21 cellular contexts compared by ENCODE assay signal in genomic region chr16:11535494-11535893, GRCh38. TPM values are rescaled to one million over a fixed set of nuclear protein-coding genes. Genes with fewer than 3 reads are reported as not detected.
DNase-seq lines count a peak whose midpoint lies in the region; ATAC-seq, FAIRE-seq and TF ChIP-seq lines count a peak whose summit lies in the region.
"Had no signal": no experiment of that assay in that cellular context is flagged by ENCODE, and none has a peak within 500 bp of the region (broad histone marks: within the 10 kb centered on the region; RNA-seq: fewer than 3 reads in every experiment).

No MANE protein-coding gene starts in this region.

- no peak overlapping the region for H2AFZ ChIP-seq in keratinocyte (ENCODE audit: control insufficient read depth, low read length)

- FAIRE-seq in keratinocyte (lab: Jason Lieb, UNC) = peak; percentile 64
- FAIRE-seq: D721Med, HTR-8/SVneo had no signal

- dilution Hi-C loops in keratinocyte (cut with MboI; ENCODE audit: extremely low pct_ligation_motif_present, low sequenced_read_pairs) = no loop called here

- H3K79me2 ChIP-seq in keratinocyte (ENCODE audit: control insufficient read depth, insufficient read depth, low read length) = no peaks in the 10 kb centered on the region

- H3K4me1 Mint-ChIP-seq in type B pancreatic cell (ENCODE audit: unreplicated experiment) = no peaks in the 10 kb centered on the region
- H3K4me1 Mint-ChIP-seq in activated T-helper 17 cell treated with anti-CD3 and anti-CD28 coated beads, Interleukin-2, amount 50 U/mL, for 72 hours = no peaks in the 10 kb centered on the region

- H3K9ac ChIP-seq in keratinocyte (ENCODE audit: control insufficient read depth, extremely low read depth, insufficient read depth, low read length) = no peak overlapping the region

- no peaks in the 10 kb centered on the region for H3K36me3 Mint-ChIP-seq in type B pancreatic cell
- no peaks in the 10 kb centered on the region for H3K36me3 Mint-ChIP-seq in activated T-helper 17 cell treated with anti-CD3 and anti-CD28 coated beads, Interleukin-2, amount 50 U/mL, for 72 hours (ENCODE audit: low read depth)

- no peaks in the 10 kb centered on the region for H3K27me3 ChIP-seq in keratinocyte (ENCODE audit: control insufficient read depth, extremely low read depth, insufficient read depth, low read length)
- H3K27me3 ChIP-seq: adrenal gland, gastroesophageal sphincter, tibial nerve had no signal

- no peaks in the 10 kb centered on the region for H4K20me1 ChIP-seq in keratinocyte (ENCODE audit: control insufficient read depth, extremely low read depth, insufficient read depth, low read length)

- no peaks in the 10 kb centered on the region for H3K36me3 ChIP-seq in keratinocyte (ENCODE audit: control insufficient read depth in 2 of 2, extremely low read depth in 1 of 2, insufficient read depth in 2 of 2, low read length in 2 of 2)
- H3K36me3 ChIP-seq: adrenal gland, gastroesophageal sphincter, HAP-1, tibial nerve had no signal

- TF ChIP-seq CTCF in keratinocyte (optimal IDR thresholded peaks at IDR 0.05 in 1 of 3, IDR thresholded peaks at IDR 0.05 in 1 of 3, conservative IDR thresholded peaks at IDR 0.05 in 1 of 3; ENCODE audit: extremely low read depth in 1 of 3, insufficient read depth in 2 of 3, low read length in 3 of 3) = no peak
- TF ChIP-seq CTCF in type B pancreatic cell (conservative IDR thresholded peaks at IDR 0.05) = no peak

- H3K9me3 ChIP-seq in keratinocyte (ENCODE audit: control insufficient read depth, low read depth, low read length) = no peaks in the 10 kb centered on the region
- H3K9me3 ChIP-seq: adrenal gland, gastroesophageal sphincter, HAP-1, tibial nerve had no signal

- ATAC-seq in SK-N-SH treated with all-trans-retinoic acid at 6 μM for 48 hours = no peak
- ATAC-seq in activated T-helper 17 cell treated with anti-CD3 and anti-CD28 coated beads, Interleukin-2, amount 50 U/mL, for 72 hours (replicated peaks) = no peak
- ATAC-seq: gastroesophageal sphincter had no signal

- H3K27ac Mint-ChIP-seq in type B pancreatic cell = peak overlapping the region; percentile 89
- H3K27ac Mint-ChIP-seq in activated T-helper 17 cell treated with anti-CD3 and anti-CD28 coated beads, Interleukin-2, amount 50 U/mL, for 72 hours = no peak overlapping the region
- H3K27ac Mint-ChIP-seq: activated T-helper 2 cell treated with anti-CD3 and anti-CD28 coated beads, Interferon-gamma antibody, Interleukin-2, Interleukin-4, amounts not matched to agents 10 μg/mL and 5 μg/mL and 100 μg/mL, durations not matched to agents 14 hours and 24 hours and 36 hours had no signal

- H3K4me3 Mint-ChIP-seq in type B pancreatic cell = peak overlapping the region; percentile 46
- no peak overlapping the region for H3K4me3 Mint-ChIP-seq in activated T-helper 17 cell treated with anti-CD3 and anti-CD28 coated beads, Interleukin-2, amount 50 U/mL, for 72 hours

- DNase-seq in NCI-H748 (lab: John Stamatoyannopoulos, UW; ENCODE audit: unreplicated experiment) (peak; percentile 25), NCI-H748 treated with DMSO at 0.1 percent for 48 hours (lab: John Stamatoyannopoulos, UW) (no peak), NCI-H774 (lab: John Stamatoyannopoulos, UW) (peak; percentile 3), keratinocyte (ENCODE audit: low read depth, low spot score) (peak; percentile 25), type B pancreatic cell (ENCODE audit: extremely low spot score, unreplicated experiment) (no peak), CD1c-positive myeloid dendritic cell (ENCODE audit: extremely low spot score) (no peak)
- DNase-seq: activated CD8-positive, alpha-beta memory T cell treated with anti-CD3 and anti-CD28 coated beads for 24 hours; adrenal gland; GF-D8; midbrain; nucleus accumbens had no signal

- no peak overlapping the region for H3K27ac ChIP-seq in keratinocyte (ENCODE audit: control insufficient read depth, insufficient read depth, low read length)
- H3K27ac ChIP-seq: adrenal gland, gastroesophageal sphincter, tibial nerve, VCaP had no signal

- no peaks in the 10 kb centered on the region for H3K9me1 ChIP-seq in keratinocyte (ENCODE audit: control insufficient read depth, extremely low read depth, insufficient read depth, low read length)

- H3K4me2 ChIP-seq in keratinocyte (ENCODE audit: control insufficient read depth, extremely low read depth, insufficient read depth, low read depth, low read length) = no peak overlapping the region

- no peaks in the 10 kb centered on the region for H3K9me3 Mint-ChIP-seq in type B pancreatic cell
- H3K9me3 Mint-ChIP-seq in activated T-helper 17 cell treated with anti-CD3 and anti-CD28 coated beads, Interleukin-2, amount 50 U/mL, for 72 hours = no peaks in the 10 kb centered on the region
- H3K9me3 Mint-ChIP-seq: activated T-helper 2 cell treated with anti-CD3 and anti-CD28 coated beads, Interferon-gamma antibody, Interleukin-2, Interleukin-4, amounts not matched to agents 10 μg/mL and 5 μg/mL and 100 μg/mL, durations not matched to agents 14 hours and 24 hours and 36 hours had no signal

- no peaks in the 10 kb centered on the region for H3K27me3 Mint-ChIP-seq in type B pancreatic cell
- H3K27me3 Mint-ChIP-seq in activated T-helper 17 cell treated with anti-CD3 and anti-CD28 coated beads, Interleukin-2, amount 50 U/mL, for 72 hours = no peaks in the 10 kb centered on the region

- H3K4me1 ChIP-seq in keratinocyte (ENCODE audit: control insufficient read depth, extremely low read depth, insufficient read depth, low read length) = peaks cover 10% of the 10 kb centered on the region
- H3K4me1 ChIP-seq: adrenal gland, gastroesophageal sphincter, HAP-1 had no signal

- H3K4me3 ChIP-seq in keratinocyte (ENCODE audit: control insufficient read depth in 2 of 3, extremely low read depth in 1 of 3, insufficient read depth in 2 of 3, low read depth in 1 of 3, low read length in 3 of 3) = no peak overlapping the region
- H3K4me3 ChIP-seq: adrenal gland, gastroesophageal sphincter, HAP-1, skin epidermis, tibial nerve had no signal

TF ChIP-seq in SK-N-SH treated with all-trans-retinoic acid at 6 μM for 48 hours, 23 proteins besides CTCF, POLR2A, EP300 and RAD21 (continues in another document):
- TF ChIP-seq ARNTL (CRISPR knock-in tag; IDR thresholded peaks at IDR 0.05; ENCODE audit: borderline replicate concordance, low read depth) (no peak), GLIS3 (CRISPR knock-in tag; IDR thresholded peaks at IDR 0.05) (no peak), ZNF70 (CRISPR knock-in tag; IDR thresholded peaks at IDR 0.05) (no peak), PPARA (CRISPR knock-in tag; IDR thresholded peaks at IDR 0.05; ENCODE audit: borderline replicate concordance) (no peak), OSR1 (CRISPR knock-in tag; IDR thresholded peaks at IDR 0.05) (no peak), ISL1 (CRISPR knock-in tag; IDR thresholded peaks at IDR 0.05) (no peak), RARB (CRISPR knock-in tag; IDR thresholded peaks at IDR 0.05) (no peak)
- TF ChIP-seq, protein P1, sequence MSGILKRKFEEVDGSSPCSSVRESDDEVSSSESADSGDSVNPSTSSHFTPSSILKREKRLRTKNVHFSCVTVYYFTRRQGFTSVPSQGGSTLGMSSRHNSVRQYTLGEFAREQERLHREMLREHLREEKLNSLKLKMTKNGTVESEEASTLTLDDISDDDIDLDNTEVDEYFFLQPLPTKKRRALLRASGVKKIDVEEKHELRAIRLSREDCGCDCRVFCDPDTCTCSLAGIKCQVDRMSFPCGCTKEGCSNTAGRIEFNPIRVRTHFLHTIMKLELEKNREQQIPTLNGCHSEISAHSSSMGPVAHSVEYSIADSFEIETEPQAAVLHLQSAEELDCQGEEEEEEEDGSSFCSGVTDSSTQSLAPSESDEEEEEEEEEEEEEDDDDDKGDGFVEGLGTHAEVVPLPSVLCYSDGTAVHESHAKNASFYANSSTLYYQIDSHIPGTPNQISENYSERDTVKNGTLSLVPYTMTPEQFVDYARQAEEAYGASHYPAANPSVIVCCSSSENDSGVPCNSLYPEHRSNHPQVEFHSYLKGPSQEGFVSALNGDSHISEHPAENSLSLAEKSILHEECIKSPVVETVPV (CRISPR knock-in tag; IDR thresholded peaks at IDR 0.05) = no peak
- TF ChIP-seq, protein P2, sequence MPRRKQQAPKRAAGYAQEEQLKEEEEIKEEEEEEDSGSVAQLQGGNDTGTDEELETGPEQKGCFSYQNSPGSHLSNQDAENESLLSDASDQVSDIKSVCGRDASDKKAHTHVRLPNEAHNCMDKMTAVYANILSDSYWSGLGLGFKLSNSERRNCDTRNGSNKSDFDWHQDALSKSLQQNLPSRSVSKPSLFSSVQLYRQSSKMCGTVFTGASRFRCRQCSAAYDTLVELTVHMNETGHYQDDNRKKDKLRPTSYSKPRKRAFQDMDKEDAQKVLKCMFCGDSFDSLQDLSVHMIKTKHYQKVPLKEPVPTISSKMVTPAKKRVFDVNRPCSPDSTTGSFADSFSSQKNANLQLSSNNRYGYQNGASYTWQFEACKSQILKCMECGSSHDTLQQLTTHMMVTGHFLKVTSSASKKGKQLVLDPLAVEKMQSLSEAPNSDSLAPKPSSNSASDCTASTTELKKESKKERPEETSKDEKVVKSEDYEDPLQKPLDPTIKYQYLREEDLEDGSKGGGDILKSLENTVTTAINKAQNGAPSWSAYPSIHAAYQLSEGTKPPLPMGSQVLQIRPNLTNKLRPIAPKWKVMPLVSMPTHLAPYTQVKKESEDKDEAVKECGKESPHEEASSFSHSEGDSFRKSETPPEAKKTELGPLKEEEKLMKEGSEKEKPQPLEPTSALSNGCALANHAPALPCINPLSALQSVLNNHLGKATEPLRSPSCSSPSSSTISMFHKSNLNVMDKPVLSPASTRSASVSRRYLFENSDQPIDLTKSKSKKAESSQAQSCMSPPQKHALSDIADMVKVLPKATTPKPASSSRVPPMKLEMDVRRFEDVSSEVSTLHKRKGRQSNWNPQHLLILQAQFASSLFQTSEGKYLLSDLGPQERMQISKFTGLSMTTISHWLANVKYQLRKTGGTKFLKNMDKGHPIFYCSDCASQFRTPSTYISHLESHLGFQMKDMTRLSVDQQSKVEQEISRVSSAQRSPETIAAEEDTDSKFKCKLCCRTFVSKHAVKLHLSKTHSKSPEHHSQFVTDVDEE (CRISPR knock-in tag; IDR thresholded peaks at IDR 0.05) = no peak

RNA-seq across cellular contexts. Expression of gene LITAF, which starts 51.2 kb away (rescaled TPM):
- 56.8 to 145 TPM (median 85.4 TPM) in 3 replicates for polyA plus RNA-seq in keratinocyte
- polyA plus RNA-seq in keratinocyte (2011; ENCODE audit: low read depth) = 40.8 TPM
- polyA plus RNA-seq in keratinocyte (2011; cell fraction: cytosol; rRNA removed) = 145 and 178 TPM in 2 replicates
- polyA plus RNA-seq in keratinocyte (2011; cell fraction: nucleus; rRNA removed) = 81.8 and 90.5 TPM in 2 replicates
- polyA plus RNA-seq in keratinocyte (2012; ENCODE audit: low replicate concordance) = 118 and 158 TPM in 2 replicates
- 98.1 to 234 TPM (median 126 TPM) in 3 replicates for polyA minus RNA-seq in keratinocyte
- 127 TPM for polyA minus RNA-seq in keratinocyte (2011; cell fraction: cytosol; rRNA and poly(A)+ RNA removed)
- 34.0 and 41.3 TPM in 2 replicates for polyA minus RNA-seq in keratinocyte (2011; cell fraction: nucleus; rRNA and poly(A)+ RNA removed)
- 49.8 and 66.6 TPM in 2 replicates for total RNA-seq in type B pancreatic cell (ENCODE audit: low replicate concordance)
- 10 to 100 TPM; 66.0 to 82.9 TPM for total RNA-seq in activated T-helper 17 cell treated with anti-CD3 and anti-CD28 coated beads, Interleukin-2, amount 50 U/mL, for 72 hours

Comparison
In these comparisons a context has a peak if more than half of its experiments do, and no peak if none do; other contexts are left out.
1. DNase-seq: peak in NCI-H748 (single experiment), NCI-H774 (single experiment) and keratinocyte (single experiment); none in NCI-H748 treated with DMSO at 0.1 percent for 48 hours (single experiment), type B pancreatic cell (single experiment) and CD1c-positive myeloid dendritic cell (single experiment).